ENCODE assay signal across 2 cellular contexts in genomic region chr1:33369081-33369480, GRCh38.
TF ChIP-seq lines count a peak whose summit lies in the region.

No MANE protein-coding gene starts in this region.

TF ChIP-seq in IMR-90, 13 proteins besides CTCF, POLR2A, EP300 and RAD21 (continued from another document):
- TF ChIP-seq USF2 (IDR thresholded peaks at IDR 0.05; ENCODE audit: low read depth, low read length) = no peak
- no peak for TF ChIP-seq MXI1 (IDR thresholded peaks at IDR 0.05; ENCODE audit: borderline replicate concordance, low read depth, low read length)
- no peak for TF ChIP-seq ELK1 (IDR thresholded peaks at IDR 0.05; ENCODE audit: borderline replicate concordance, low read depth, low read length)
- TF ChIP-seq MAZ (IDR thresholded peaks at IDR 0.05; ENCODE audit: borderline replicate concordance, low read depth, low read length) = no peak
- TF ChIP-seq MAFK (IDR thresholded peaks at IDR 0.05; ENCODE audit: low read depth, low read length) = no peak
- TF ChIP-seq RFX5 (IDR thresholded peaks at IDR 0.05; ENCODE audit: low read depth, low read length) = no peak
- no peak for TF ChIP-seq CHD1 (IDR thresholded peaks at IDR 0.05; ENCODE audit: low read depth, low read length)

TF ChIP-seq in WTC11, 78 proteins besides CTCF, POLR2A, EP300 and RAD21 (continued from another document):
- TF ChIP-seq ZSCAN18 (CRISPR knock-in tag; IDR thresholded peaks at IDR 0.05) (no peak), ZBTB43 (CRISPR knock-in tag; IDR thresholded peaks at IDR 0.05) (no peak), CDX4 (CRISPR knock-in tag; IDR thresholded peaks at IDR 0.05; ENCODE audit: borderline replicate concordance) (no peak), ETV6 (CRISPR knock-in tag; IDR thresholded peaks at IDR 0.05) (no peak), GTF2I (CRISPR knock-in tag; conservative IDR thresholded peaks at IDR 0.05) (no peak), ZNF416 (CRISPR knock-in tag; IDR thresholded peaks at IDR 0.05) (no peak), IRF2 (CRISPR knock-in tag; IDR thresholded peaks at IDR 0.05; ENCODE audit: borderline replicate concordance, low read depth) (no peak), ZNF425 (CRISPR knock-in tag; conservative IDR thresholded peaks at IDR 0.05) (no peak), HMGA2 (CRISPR knock-in tag; IDR thresholded peaks at IDR 0.05) (no peak), ARID4B (CRISPR knock-in tag; IDR thresholded peaks at IDR 0.05; ENCODE audit: borderline replicate concordance) (no peak), MXD4 (CRISPR knock-in tag; IDR thresholded peaks at IDR 0.05; ENCODE audit: borderline replicate concordance) (no peak)
